15 cellular contexts compared by ENCODE assay signal in the genomic region with DNA sequence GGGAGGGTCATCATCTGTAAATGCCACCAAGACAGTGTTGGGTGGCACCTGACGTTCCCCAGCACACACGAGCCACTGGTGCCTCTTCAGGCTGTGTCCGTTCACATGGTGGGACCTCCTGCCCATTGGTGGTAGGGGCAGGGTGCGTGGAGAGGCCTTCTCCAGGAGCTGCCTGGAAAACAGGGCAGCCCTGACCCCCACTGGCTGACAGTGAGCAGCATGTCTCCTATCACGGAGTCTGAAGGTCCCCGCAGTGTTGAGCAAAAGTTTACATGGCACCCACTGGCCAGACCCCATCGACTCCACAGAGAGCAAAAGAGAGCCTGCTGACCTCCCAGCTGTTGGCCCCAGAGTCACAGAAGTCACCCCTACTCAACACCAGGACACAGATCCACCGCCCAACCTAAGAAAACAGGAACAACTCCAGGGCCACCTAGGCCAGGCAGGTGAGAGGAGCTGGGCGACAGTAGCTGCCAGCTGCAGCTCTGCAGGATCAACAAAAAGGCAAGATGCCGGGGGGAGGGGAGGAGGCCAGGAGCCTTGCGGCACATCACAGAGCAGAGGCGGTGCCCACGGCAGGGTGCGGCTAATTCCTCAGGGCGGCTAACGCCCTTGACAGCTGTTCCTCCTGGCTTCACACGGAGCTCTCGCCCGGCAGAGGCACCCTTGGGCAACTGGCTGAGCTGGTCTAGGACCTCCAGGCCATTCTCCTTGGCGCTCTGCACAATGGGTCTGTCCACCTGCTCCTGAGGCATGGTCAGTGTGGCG. TPM values are rescaled to one million over a fixed set of nuclear protein-coding genes. Genes with fewer than 3 reads are reported as not detected.
DNase-seq lines count a peak whose midpoint lies in the region; ATAC-seq and TF ChIP-seq lines count a peak whose summit lies in the region.
"Had no signal": no experiment of that assay in that cellular context is flagged by ENCODE, and none has a peak within 500 bp of the region (broad histone marks: within the 10 kb centered on the region; RNA-seq: fewer than 3 reads in every experiment).

No MANE protein-coding gene starts in this region.

- no peak overlapping the region for H3K4me3 ChIP-seq in hepatocyte
- H3K4me3 ChIP-seq in transverse colon: no peak overlapping the region
- H3K4me3 ChIP-seq: ovary, suprapubic skin had no signal

- H3K9me3 ChIP-seq in hepatocyte (ENCODE audit: low read depth) (peaks cover 1% of the 10 kb centered on the region), transverse colon (peaks cover 3% of the 10 kb centered on the region in 2 donors)
- H3K9me3 ChIP-seq: suprapubic skin had no signal

- H3K4me1 ChIP-seq in hepatocyte (ENCODE audit: insufficient read depth) (no peaks in the 10 kb centered on the region), transverse colon (no peaks in the 10 kb centered on the region)

- H3K4me2 ChIP-seq in hepatocyte: no peak overlapping the region

- H3K27me3 ChIP-seq in hepatocyte (no peaks in the 10 kb centered on the region), transverse colon (no peaks in the 10 kb centered on the region)
- H3K27me3 ChIP-seq: ovary, suprapubic skin had no signal

- no peak for ATAC-seq in GM21360 (IDR thresholded peaks at IDR 0.05; ENCODE audit: unreplicated experiment)
- ATAC-seq: T-helper 17 cell had no signal

- in situ Hi-C loops in transverse colon (cut with MboI; ENCODE audit: low pct_ligation_motif_present in 1 of 4, low pct_unique_long_range_greater_than_20kb in 1 of 4, low sequenced_read_pairs in 3 of 4): no loop called here

- H3K36me3 ChIP-seq in hepatocyte (replicated peaks; ENCODE audit: insufficient read depth, low read depth) (no peaks in the 10 kb centered on the region), transverse colon (no peaks in the 10 kb centered on the region)
- H3K36me3 ChIP-seq: ovary, suprapubic skin had no signal

- no peaks in the 10 kb centered on the region for H4K20me1 ChIP-seq in hepatocyte (ENCODE audit: insufficient read depth, poor library complexity, severe bottlenecking)

- H3K9me2 ChIP-seq in hepatocyte (replicated peaks; ENCODE audit: insufficient read depth): no peaks in the 10 kb centered on the region

- H3K27ac ChIP-seq in hepatocyte (no peak overlapping the region), transverse colon (peak overlapping the region in 3 of 4 donors; percentile 41 to 54 (median 53))
- H3K27ac ChIP-seq: ovary, suprapubic skin had no signal

- TF ChIP-seq POLR2A in transverse colon (IDR thresholded peaks at IDR 0.05): no peak

- no peaks in the 10 kb centered on the region for H3K79me2 ChIP-seq in hepatocyte

- H2AFZ ChIP-seq in hepatocyte: no peak overlapping the region

- intact Hi-C loops in transverse colon (cut with DNase I; ENCODE audit: low total_unique reads): no loop called here

- 71% methylated on average over 21 of the region's 21 CpGs for WGBS in hepatocyte (ENCODE audit: low lambda C conversion rate, missing lambda C conversion rate)
- WGBS in transverse colon (ENCODE audit: low coverage in 1 of 2), 2 donors: 60% methylated on average over 20 of the region's 21 CpGs; no CpG with 5 or more reads in 1 of the 2 donors

- no peak for TF ChIP-seq CTCF in hepatocyte (IDR thresholded peaks at IDR 0.05; ENCODE audit: poor library complexity)
- no peak for TF ChIP-seq CTCF in transverse colon (IDR thresholded peaks at IDR 0.05)

- DNase-seq in NCI-H1436 (lab: John Stamatoyannopoulos, UW): peak; percentile 1
- no peak for DNase-seq in NCI-H1436 treated with DMSO at 0.1 percent for 48 hours (lab: John Stamatoyannopoulos, UW)
- DNase-seq in NCI-H748 treated with DMSO at 0.1 percent for 48 hours (lab: John Stamatoyannopoulos, UW): peak; percentile 2
- DNase-seq in hepatocyte (ENCODE audit: low spot score): peak; percentile 65
- peak; percentile 84 for DNase-seq in transverse colon
- DNase-seq in cortex of kidney (lab: John Stamatoyannopoulos, UW): no peak
- no peak for DNase-seq in A172 (ENCODE audit: low spot score)
- DNase-seq: 8988T; activated CD4-positive, alpha-beta T cell treated with anti-CD3 and anti-CD28 coated beads, Interleukin-2, amount 50 U/mL, for 1 hour; activated T-cell treated with anti-CD3 and anti-CD28 coated beads, Interleukin-2, amount 50 U/mL, for 48 hours; OCI-M1; ovary; T-helper 17 cell had no signal

- TF ChIP-seq EP300 in transverse colon (IDR thresholded peaks at IDR 0.05; ENCODE audit: low read depth): no peak

RNA-seq across cellular contexts. Expression of a gene that starts 14.4 kb away (rescaled TPM):
- total RNA-seq in hepatocyte (94.3 and 114 TPM in 2 replicates), transverse colon (10 to 100 TPM in 2 of 4 donors, 1 to 10 TPM in 2; 1.2 to 28.1 (median 14.2) TPM)
- 194 and 230 TPM in 2 replicates for polyA plus RNA-seq in hepatocyte
- 24.9 and 32.0 TPM in 2 replicates for total RNA-seq in A172 (2014; rRNA removed; shearing (Covaris generic))

RNA-seq across cellular contexts. Expression of a gene that starts 39.4 kb away (rescaled TPM):
- total RNA-seq in hepatocyte: 9.8 and 12.2 TPM in 2 replicates
- polyA plus RNA-seq in hepatocyte: 1.8 and 3.5 TPM in 2 replicates
- 10 to 100 TPM; 10.5 to 29.1 (median 12.5) TPM for total RNA-seq in transverse colon
- 8.6 and 9.4 TPM in 2 replicates for total RNA-seq in A172 (2014; rRNA removed; shearing (Covaris generic))

RNA-seq across cellular contexts. Expression of a gene that starts 51.4 kb away (rescaled TPM):
- total RNA-seq in hepatocyte (0.28 and 0.73 TPM in 2 replicates), transverse colon (1 to 10 TPM; 2.2 to 8.8 (median 5.8) TPM)
- 0.28 TPM in 1 of 2 replicates, not detected in the other for polyA plus RNA-seq in hepatocyte
- not detected in 2 replicates for total RNA-seq in A172 (2014; rRNA removed; shearing (Covaris generic))

Comparison
In these comparisons a context has a peak if more than half of its experiments do, and no peak if none do; other contexts are left out.
1. DNase-seq: peak in NCI-H1436 (single experiment), NCI-H748 treated with DMSO at 0.1 percent for 48 hours (single experiment), hepatocyte (single experiment) and transverse colon (single experiment); none in NCI-H1436 treated with DMSO at 0.1 percent for 48 hours (single experiment), cortex of kidney (single experiment) and A172 (single experiment).